Comparison of ENCODE assay signal across 18 cellular contexts in the genomic region with DNA sequence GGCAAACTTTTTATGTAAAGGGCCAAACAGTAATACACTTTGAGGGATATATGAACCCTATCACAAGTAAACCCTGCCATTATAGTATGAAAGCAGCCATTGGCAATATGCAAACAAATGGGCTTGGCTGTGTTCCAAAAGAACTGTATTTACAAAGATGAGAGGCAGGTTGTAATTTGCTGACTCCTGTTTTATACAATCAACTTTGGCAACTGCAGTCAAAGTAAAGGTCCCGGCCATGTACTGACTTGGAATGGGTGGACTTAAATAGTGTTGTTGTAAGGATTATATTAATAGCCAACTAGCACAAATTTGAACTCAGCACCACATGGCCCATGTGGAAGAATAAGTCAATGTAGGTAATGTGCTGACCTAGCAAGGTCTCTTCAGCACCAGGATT.
DNase-seq lines count a peak whose midpoint lies in the region; TF ChIP-seq lines count a peak whose summit lies in the region.
"Had no signal": no experiment of that assay in that cellular context is flagged by ENCODE, and none has a peak within 500 bp of the region (broad histone marks: within the 10 kb centered on the region; RNA-seq: fewer than 3 reads in every experiment).

No MANE protein-coding gene starts in this region.

- in situ Hi-C loops in KBM-7 (cut with MboI; ENCODE audit: low pct_unique_long_range_greater_than_20kb, low sequenced_read_pairs), result no loop called here

- no peaks in the 10 kb centered on the region for H3K79me2 ChIP-seq in hepatocyte
- H3K79me2 ChIP-seq in osteoblast (ENCODE audit: insufficient read depth, low read length), result no peaks in the 10 kb centered on the region

- no peak for TF ChIP-seq CTCF in LNCaP clone FGC (IDR thresholded peaks at IDR 0.05; ENCODE audit: control insufficient read depth, extremely low read depth, insufficient read depth)
- no peak for TF ChIP-seq CTCF in hepatocyte (IDR thresholded peaks at IDR 0.05; ENCODE audit: poor library complexity)
- no peak for TF ChIP-seq CTCF in osteoblast (IDR thresholded peaks at IDR 0.05; ENCODE audit: extremely low read depth, low read depth, low read length)

- no peak overlapping the region for H3K4me2 ChIP-seq in hepatocyte
- no peak overlapping the region for H3K4me2 ChIP-seq in osteoblast (ENCODE audit: insufficient read depth, low read length)

- DNase-seq in LNCaP clone FGC (ENCODE audit: low read depth) (peak; percentile 39), NCI-H2081 (lab: John Stamatoyannopoulos, UW) (peak; percentile 55 to 81), NCI-H748 (lab: John Stamatoyannopoulos, UW; ENCODE audit: unreplicated experiment) (peak; percentile 93), hepatocyte (ENCODE audit: low spot score) (peak; percentile 6), osteoblast (ENCODE audit: insufficient read length, low spot score, missing footprints) (no peak), KBM-7 (no peak)
- no peak for DNase-seq in stimulated activated naive CD4-positive, alpha-beta T cell treated with Interleukin-2 at 50 U/mL for 16 hours (lab: John Stamatoyannopoulos, UW)
- DNase-seq: activated effector memory CD4-positive, alpha-beta T cell treated with anti-CD3 and anti-CD28 coated beads, Interleukin-2, amount 50 U/mL, for 16 hours; adrenal gland; caudate nucleus; effector CD8-positive, alpha-beta T cell; H7; heart right ventricle; mesenchymal stem cell; natural killer cell; NCI-H2171 treated with DMSO at 0.1 percent for 48 hours; small intestine; stimulated activated CD4-positive, alpha-beta T cell treated with anti-CD3 and anti-CD28 coated beads, Interleukin-4, amount 100 ng/mL, for 24 hours had no signal

- H3K27ac ChIP-seq in hepatocyte (no peak overlapping the region), osteoblast (ENCODE audit: low read depth, low read length) (no peak overlapping the region)
- H3K27ac ChIP-seq: adrenal gland, heart right ventricle had no signal

- H3K27me3 ChIP-seq in hepatocyte (no peaks in the 10 kb centered on the region), osteoblast (ENCODE audit: insufficient read depth, low read length) (no peaks in the 10 kb centered on the region)
- H3K27me3 ChIP-seq: adrenal gland, heart right ventricle had no signal

- no peaks in the 10 kb centered on the region for H3K36me3 ChIP-seq in hepatocyte (replicated peaks; ENCODE audit: insufficient read depth, low read depth)
- H3K36me3 ChIP-seq in osteoblast (ENCODE audit: insufficient read depth, low read length), result no peaks in the 10 kb centered on the region
- H3K36me3 ChIP-seq: adrenal gland had no signal

- 62% methylated on average over 1 of the region's 1 CpG for WGBS in hepatocyte (ENCODE audit: low lambda C conversion rate, missing lambda C conversion rate)

- no peaks in the 10 kb centered on the region for H4K20me1 ChIP-seq in hepatocyte (ENCODE audit: insufficient read depth, poor library complexity, severe bottlenecking)
- no peaks in the 10 kb centered on the region for H4K20me1 ChIP-seq in osteoblast (ENCODE audit: insufficient read depth, low read length)

- H3K4me3 ChIP-seq in LNCaP clone FGC (ENCODE audit: low read depth, low read length) (no peak overlapping the region), hepatocyte (no peak overlapping the region), osteoblast (ENCODE audit: insufficient read depth, low read length) (no peak overlapping the region)
- H3K4me3 ChIP-seq: adrenal gland, heart right ventricle had no signal

- H2AFZ ChIP-seq in hepatocyte (no peak overlapping the region), osteoblast (ENCODE audit: low read length) (no peak overlapping the region)

- H3K9me2 ChIP-seq in hepatocyte (replicated peaks; ENCODE audit: insufficient read depth), result no peaks in the 10 kb centered on the region

- H3K4me1 ChIP-seq in hepatocyte (ENCODE audit: insufficient read depth) (no peaks in the 10 kb centered on the region), osteoblast (ENCODE audit: insufficient read depth, low read length) (no peaks in the 10 kb centered on the region)
- H3K4me1 ChIP-seq: adrenal gland, heart right ventricle had no signal

- H3K9me3 ChIP-seq in hepatocyte (ENCODE audit: low read depth) (no peaks in the 10 kb centered on the region), osteoblast (ENCODE audit: low read depth, low read length) (no peaks in the 10 kb centered on the region)
- H3K9me3 ChIP-seq: adrenal gland had no signal

Comparison
In these comparisons a context has a peak if more than half of its experiments do, and no peak if none do; other contexts are left out.
1. DNase-seq: peak in LNCaP clone FGC (single experiment), NCI-H2081 (2 of 2), NCI-H748 (single experiment) and hepatocyte (single experiment); none in stimulated activated naive CD4-positive, alpha-beta T cell treated with Interleukin-2 at 50 U/mL for 16 hours (single experiment), osteoblast (single experiment) and KBM-7 (single experiment).